In the genomic region with DNA sequence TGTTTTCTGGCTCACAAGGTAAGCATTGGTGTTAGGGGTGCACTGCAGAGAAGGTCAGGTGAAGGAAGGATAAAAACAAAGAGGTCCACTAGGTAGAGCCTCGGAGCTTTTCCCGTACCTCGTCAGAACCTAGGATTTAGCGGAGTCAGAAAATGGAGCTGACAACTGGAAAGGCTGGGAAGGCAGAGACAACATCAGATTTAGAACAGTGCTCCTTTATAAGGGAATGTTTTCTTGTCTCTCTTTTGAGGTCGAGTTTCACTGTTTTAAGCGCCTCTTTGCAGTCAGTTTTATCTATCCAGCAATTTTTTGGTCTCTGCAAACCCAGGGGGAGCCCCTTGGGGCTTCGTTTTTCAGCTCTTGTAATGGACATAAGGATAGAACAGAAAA, we compare ENCODE assay signal across 8 cellular contexts.
DNase-seq lines count a peak whose midpoint lies in the region; ATAC-seq and TF ChIP-seq lines count a peak whose summit lies in the region.

No MANE protein-coding gene starts in this region.

- H3K27ac Mint-ChIP-seq in endodermal cell (peak overlapping the region; percentile 12), natural killer cell (peak overlapping the region; percentile 95 to 98)

- H3K9me3 Mint-ChIP-seq in endodermal cell (no peaks in the 10 kb centered on the region), natural killer cell (no peaks in the 10 kb centered on the region)

- peaks cover 29% of the 10 kb centered on the region for H3K36me3 Mint-ChIP-seq in endodermal cell (ENCODE audit: low read depth)
- no peaks in the 10 kb centered on the region for H3K36me3 Mint-ChIP-seq in natural killer cell

- H3K4me1 Mint-ChIP-seq in endodermal cell (peaks cover 44% of the 10 kb centered on the region), natural killer cell (peaks cover 54 to 65% of the 10 kb centered on the region in 2 donors)

- TF ChIP-seq CTCF in BE2C (IDR thresholded peaks at IDR 0.05; ENCODE audit: low read depth, low read length): no peak
- no peak for TF ChIP-seq CTCF in endodermal cell (conservative IDR thresholded peaks at IDR 0.05)
- TF ChIP-seq CTCF in natural killer cell (IDR thresholded peaks at IDR 0.05): no peak

- H3K4me3 ChIP-seq in BE2C (ENCODE audit: low read depth, low read length) (peak overlapping the region; percentile 83), NT2/D1 (ENCODE audit: insufficient read length, low read depth) (peak overlapping the region; percentile 16), endodermal cell (ENCODE audit: low read length) (no peak overlapping the region)

- intact Hi-C loops in natural killer cell (cut with micrococcal nuclease): loop anchor here (2.0 to 5.0 kb wide), 2 partner anchors 18 to 165 kb away; no protein-coding TSS in a partner anchor

- no peak for ATAC-seq in natural killer cell
- no peak for ATAC-seq in HG03175 (IDR thresholded peaks at IDR 0.05; ENCODE audit: unreplicated experiment)
- ATAC-seq in HG03439 (IDR thresholded peaks at IDR 0.05; ENCODE audit: unreplicated experiment): no peak

- peaks cover 10% of the 10 kb centered on the region; the same call in 1 of the 2 replicates for H3K36me3 ChIP-seq in BE2C
- peaks cover 21% of the 10 kb centered on the region for H3K36me3 ChIP-seq in NT2/D1 (ENCODE audit: insufficient read depth, insufficient read length, low read length)
- H3K36me3 ChIP-seq in endodermal cell (ENCODE audit: control insufficient read depth, insufficient read depth, low read length): peaks cover 6% of the 10 kb centered on the region

- H3K27me3 ChIP-seq in BE2C (no peaks in the 10 kb centered on the region), NT2/D1 (ENCODE audit: insufficient read depth, insufficient read length) (no peaks in the 10 kb centered on the region), endodermal cell (ENCODE audit: control insufficient read depth, insufficient read depth, low read length, poor library complexity, severe bottlenecking) (no peaks in the 10 kb centered on the region)

- H3K9me3 ChIP-seq in BE2C: no peaks in the 10 kb centered on the region
- H3K9me3 ChIP-seq in NT2/D1 (ENCODE audit: insufficient read depth, low read length): no peaks in the 10 kb centered on the region
- no peaks in the 10 kb centered on the region for H3K9me3 ChIP-seq in endodermal cell (ENCODE audit: control insufficient read depth, low read length)

- peak overlapping the region; percentile 81 for H3K27ac ChIP-seq in endodermal cell (ENCODE audit: low read depth, low read length)

- H3K4me1 ChIP-seq in BE2C (peaks cover 13% of the 10 kb centered on the region), NT2/D1 (ENCODE audit: insufficient read depth, insufficient read length) (peaks cover 9% of the 10 kb centered on the region), endodermal cell (ENCODE audit: control insufficient read depth, insufficient read depth, low read length) (no peaks in the 10 kb centered on the region)

- H3K4me3 Mint-ChIP-seq in endodermal cell (peak overlapping the region; percentile 42), natural killer cell (peak overlapping the region; percentile 91)

- WGBS in endodermal cell (ENCODE audit: insufficient coverage in 1 of 2, insufficient read length in 1 of 2), 2 experiments: 51 to 66% methylated on average over 5 to 7 of the region's 7 CpGs

- H3K27me3 Mint-ChIP-seq in endodermal cell (ENCODE audit: insufficient read depth): no peaks in the 10 kb centered on the region
- no peaks in the 10 kb centered on the region for H3K27me3 Mint-ChIP-seq in natural killer cell (ENCODE audit: low read depth in 2 of 2)

- DNase-seq in BE2C (no peak), NT2/D1 (ENCODE audit: low read depth, low spot score) (no peak), endodermal cell (no peak), natural killer cell (no peak), MV-4-11 (lab: John Stamatoyannopoulos, UW) (no peak), T1000 (lab: John Stamatoyannopoulos, UW) (no peak)

- H3K9ac ChIP-seq in NT2/D1 (ENCODE audit: insufficient read length, low read depth) (peak overlapping the region; percentile 66), endodermal cell (ENCODE audit: extremely low read depth, low read length, poor library complexity, severe bottlenecking) (no peak overlapping the region)
